ENCODE assay signal across 16 cellular contexts in genomic region chr19:49624967-49625910, GRCh38. TPM values are rescaled to one million over a fixed set of nuclear protein-coding genes. Genes with fewer than 3 reads are reported as not detected.
A peak's percentile ranks its signal among the peaks of the same experiment; 100 is the strongest.
DNase-seq lines count a peak whose midpoint lies in the region; ATAC-seq and TF ChIP-seq lines count a peak whose summit lies in the region.
"Had no signal": no experiment of that assay in that cellular context is flagged by ENCODE, and none has a peak within 500 bp of the region (broad histone marks: within the 10 kb centered on the region; RNA-seq: fewer than 3 reads in every experiment).

No MANE protein-coding gene starts in this region.

- H3K27me3 ChIP-seq in Panc1 (ENCODE audit: control insufficient read depth, insufficient read depth, low read length) (no peaks in the 10 kb centered on the region), brain microvascular endothelial cell (replicated peaks) (no peaks in the 10 kb centered on the region)

- no peak for DNase-seq in activated CD8-positive, alpha-beta memory T cell treated with anti-CD3 and anti-CD28 coated beads, Interleukin-2, amount 10 ng/mL, durations not matched to agents 7 days and 5 days
- DNase-seq in activated CD8-positive, alpha-beta memory T cell treated with anti-CD3 and anti-CD28 coated beads for 24 hours, result no peak
- DNase-seq in Panc1 (ENCODE audit: low read depth, low spot score), result no peak
- DNase-seq in left lobe of liver (ENCODE audit: low spot score), result no peak
- DNase-seq in stimulated activated naive B cell treated with anti-CD40 and anti-IgM and Interleukin-4, amounts not matched to agents 10 μg/mL and 1 μg/mL and 100 μg/mL, for 72 hours, result no peak
- DNase-seq in brain microvascular endothelial cell, result no peak
- no peak for DNase-seq in NCI-H2029 (lab: John Stamatoyannopoulos, UW)
- no peak for DNase-seq in pons (ENCODE audit: low spot score)
- DNase-seq: C1 segment of cervical spinal cord; DMS153; NCI-H1048; NCI-H146; NCI-H69; NK-92 treated with Interleukin-12 subunit alpha and Interleukin-12 subunit beta, amount 100 ng/mL, for 24 hours; SIG-M5 had no signal

- no peaks in the 10 kb centered on the region for H3K4me1 Mint-ChIP-seq in activated CD8-positive, alpha-beta memory T cell treated with anti-CD3 and anti-CD28 coated beads, Interleukin-2, amount 10 ng/mL, durations not matched to agents 7 days and 5 days
- H3K4me1 Mint-ChIP-seq in stimulated activated naive B cell treated with anti-CD40 and anti-IgM and Interleukin-4, amounts not matched to agents 10 μg/mL and 1 μg/mL and 100 μg/mL, for 72 hours, result peaks cover 0 to 3% of the 10 kb centered on the region in 2 donors

- intact Hi-C loops in Panc1 (cut with micrococcal nuclease; ENCODE audit: unreplicated experiment), result no loop called here

- peak; percentile 15 for ATAC-seq in activated CD8-positive, alpha-beta memory T cell treated with anti-CD3 and anti-CD28 coated beads, Interleukin-2, amount 10 ng/mL, durations not matched to agents 7 days and 5 days
- peak; percentile 66; the same call in 1 of the 2 replicates for ATAC-seq in Panc1
- ATAC-seq in left lobe of liver, result peak; percentile 30
- ATAC-seq in stimulated activated naive B cell treated with anti-CD40 and anti-IgM and Interleukin-4, amounts not matched to agents 10 μg/mL and 1 μg/mL and 100 μg/mL, for 72 hours (replicated peaks), result no peak

- H3K27ac ChIP-seq in Panc1 (ENCODE audit: low read length), result no peak overlapping the region
- H3K27ac ChIP-seq in brain microvascular endothelial cell, result no peak overlapping the region
- H3K27ac ChIP-seq: 22Rv1 had no signal

- TF ChIP-seq CTCF in Panc1 (IDR thresholded peaks at IDR 0.05), result no peak
- no peak for TF ChIP-seq CTCF in brain microvascular endothelial cell (IDR thresholded peaks at IDR 0.05; ENCODE audit: low read depth, low read length, missing control alignments)

- no peaks in the 10 kb centered on the region for H3K9me3 Mint-ChIP-seq in activated CD8-positive, alpha-beta memory T cell treated with anti-CD3 and anti-CD28 coated beads, Interleukin-2, amount 10 ng/mL, durations not matched to agents 7 days and 5 days (ENCODE audit: low read depth)
- H3K9me3 Mint-ChIP-seq in stimulated activated naive B cell treated with anti-CD40 and anti-IgM and Interleukin-4, amounts not matched to agents 10 μg/mL and 1 μg/mL and 100 μg/mL, for 72 hours, result no peaks in the 10 kb centered on the region

- POLR2A ChIA-PET in Panc1 (lab: Charles Lee), result no interaction called here

- peaks cover 20% of the 10 kb centered on the region for H3K36me3 Mint-ChIP-seq in activated CD8-positive, alpha-beta memory T cell treated with anti-CD3 and anti-CD28 coated beads, Interleukin-2, amount 10 ng/mL, durations not matched to agents 7 days and 5 days
- H3K36me3 Mint-ChIP-seq in stimulated activated naive B cell treated with anti-CD40 and anti-IgM and Interleukin-4, amounts not matched to agents 10 μg/mL and 1 μg/mL and 100 μg/mL, for 72 hours, result peaks cover 43 to 70% of the 10 kb centered on the region in 2 donors

- H3K36me3 ChIP-seq in Panc1 (ENCODE audit: control insufficient read depth, insufficient read depth, low read length) (no peaks in the 10 kb centered on the region), brain microvascular endothelial cell (replicated peaks) (peaks cover 20% of the 10 kb centered on the region)

- H3K27ac Mint-ChIP-seq in activated CD8-positive, alpha-beta memory T cell treated with anti-CD3 and anti-CD28 coated beads, Interleukin-2, amount 10 ng/mL, durations not matched to agents 7 days and 5 days, result no peak overlapping the region
- peak overlapping the region; percentile 14 for H3K27ac Mint-ChIP-seq in stimulated activated naive B cell treated with anti-CD40 and anti-IgM and Interleukin-4, amounts not matched to agents 10 μg/mL and 1 μg/mL and 100 μg/mL, for 72 hours

- H3K27me3 Mint-ChIP-seq in activated CD8-positive, alpha-beta memory T cell treated with anti-CD3 and anti-CD28 coated beads, Interleukin-2, amount 10 ng/mL, durations not matched to agents 7 days and 5 days, result no peaks in the 10 kb centered on the region
- no peaks in the 10 kb centered on the region for H3K27me3 Mint-ChIP-seq in stimulated activated naive B cell treated with anti-CD40 and anti-IgM and Interleukin-4, amounts not matched to agents 10 μg/mL and 1 μg/mL and 100 μg/mL, for 72 hours

- no peak overlapping the region for H3K4me3 Mint-ChIP-seq in activated CD8-positive, alpha-beta memory T cell treated with anti-CD3 and anti-CD28 coated beads, Interleukin-2, amount 10 ng/mL, durations not matched to agents 7 days and 5 days
- no peak overlapping the region for H3K4me3 Mint-ChIP-seq in stimulated activated naive B cell treated with anti-CD40 and anti-IgM and Interleukin-4, amounts not matched to agents 10 μg/mL and 1 μg/mL and 100 μg/mL, for 72 hours

- no TSS peak for BruUV-seq in Panc1 (replicated peaks; lab: Mats Ljungman, UMichigan)

- in situ Hi-C loops in Panc1 (cut with HindIII; ENCODE audit: low pct_unique_long_range_greater_than_20kb, low sequenced_read_pairs) (no loop called here), brain microvascular endothelial cell (cut with HindIII; ENCODE audit: low pct_ligation_motif_present, low sequenced_read_pairs) (no loop called here)

- H3K9me3 ChIP-seq in Panc1 (ENCODE audit: control insufficient read depth, insufficient read depth, low read depth, low read length), result no peaks in the 10 kb centered on the region

- CTCF ChIA-PET in activated CD8-positive, alpha-beta memory T cell treated with anti-CD3 and anti-CD28 coated beads, Interleukin-2, amount 10 ng/mL, durations not matched to agents 7 days and 5 days (lab: Charles Lee), result interaction anchor here (1.0 kb wide), 1 partner anchor 58 kb away, joined by 3 read pairs; no protein-coding TSS in a partner anchor
- CTCF ChIA-PET in Panc1 (lab: Charles Lee), result no interaction called here

- no peaks in the 10 kb centered on the region for H3K4me1 ChIP-seq in Panc1 (ENCODE audit: control insufficient read depth, insufficient read depth, low read length)

- H3K4me3 ChIP-seq in Panc1 (ENCODE audit: low read depth in 2 of 2, low read length in 2 of 2), result no peak overlapping the region
- H3K4me3 ChIP-seq in brain microvascular endothelial cell (ENCODE audit: low read depth, low read length), result no peak overlapping the region

RNA-seq across cellular contexts. Expression of gene RRAS, which starts 14.7 kb away (rescaled TPM):
- 1 to 10 TPM; 6.6 to 9.6 TPM for total RNA-seq in activated CD8-positive, alpha-beta memory T cell treated with anti-CD3 and anti-CD28 coated beads, Interleukin-2, amount 10 ng/mL, durations not matched to agents 7 days and 5 days
- 64.4 TPM for total RNA-seq in Panc1 (2021; ENCODE audit: unreplicated experiment)
- polyA plus RNA-seq in Panc1 (2012; ENCODE audit: insufficient read length), result 170 TPM
- total RNA-seq in left lobe of liver, result 8.9 TPM

RNA-seq across cellular contexts. Expression of gene SCAF1, which starts 16.8 kb away (rescaled TPM):
- total RNA-seq in activated CD8-positive, alpha-beta memory T cell treated with anti-CD3 and anti-CD28 coated beads, Interleukin-2, amount 10 ng/mL, durations not matched to agents 7 days and 5 days, result 10 to 100 TPM; 78.8 to 79.3 TPM
- total RNA-seq in Panc1 (2021; ENCODE audit: unreplicated experiment) (77.4 TPM), left lobe of liver (35.5 TPM)
- 62.1 TPM for polyA plus RNA-seq in Panc1 (2012; ENCODE audit: insufficient read length)

RNA-seq across cellular contexts. Expression of gene PRR12, which starts 34.3 kb away (rescaled TPM):
- total RNA-seq in activated CD8-positive, alpha-beta memory T cell treated with anti-CD3 and anti-CD28 coated beads, Interleukin-2, amount 10 ng/mL, durations not matched to agents 7 days and 5 days, result 10 to 100 TPM; 34.8 to 46.5 TPM
- total RNA-seq in Panc1 (2021; ENCODE audit: unreplicated experiment) (22.9 TPM), left lobe of liver (10.5 TPM)
- 23.1 TPM for polyA plus RNA-seq in Panc1 (2012; ENCODE audit: insufficient read length)

RNA-seq across cellular contexts. Expression of gene IRF3, which starts 40.4 kb away (rescaled TPM):
- total RNA-seq in activated CD8-positive, alpha-beta memory T cell treated with anti-CD3 and anti-CD28 coated beads, Interleukin-2, amount 10 ng/mL, durations not matched to agents 7 days and 5 days, result 100 to 1,000 TPM; 159 to 170 TPM
- total RNA-seq in Panc1 (2021; ENCODE audit: unreplicated experiment), result 109 TPM
- 176 TPM for polyA plus RNA-seq in Panc1 (2012; ENCODE audit: insufficient read length)
- total RNA-seq in left lobe of liver, result 50.1 TPM

RNA-seq across cellular contexts. Expression of gene BCL2L12, which starts 40.5 kb away (rescaled TPM):
- 10 to 100 TPM; 90.6 to 94.5 TPM for total RNA-seq in activated CD8-positive, alpha-beta memory T cell treated with anti-CD3 and anti-CD28 coated beads, Interleukin-2, amount 10 ng/mL, durations not matched to agents 7 days and 5 days
- 69.6 TPM for total RNA-seq in Panc1 (2021; ENCODE audit: unreplicated experiment)
- polyA plus RNA-seq in Panc1 (2012; ENCODE audit: insufficient read length), result 59.0 TPM
- 13.7 TPM for total RNA-seq in left lobe of liver

Comparison
In these comparisons a context has a peak if more than half of its experiments do, and no peak if none do; other contexts are left out.
1. ATAC-seq: peak in activated CD8-positive, alpha-beta memory T cell treated with anti-CD3 and anti-CD28 coated beads, Interleukin-2, amount 10 ng/mL, durations not matched to agents 7 days and 5 days (single experiment), Panc1 (single experiment) and left lobe of liver (single experiment); none in stimulated activated naive B cell treated with anti-CD40 and anti-IgM and Interleukin-4, amounts not matched to agents 10 μg/mL and 1 μg/mL and 100 μg/mL, for 72 hours (0 of 2).